9 cellular contexts compared by ENCODE assay signal in genomic region chr1:89566761-89567174, GRCh38. TPM values are rescaled to one million over a fixed set of nuclear protein-coding genes. Genes with fewer than 3 reads are reported as not detected.
DNase-seq lines count a peak whose midpoint lies in the region; ATAC-seq and TF ChIP-seq lines count a peak whose summit lies in the region.
"Had no signal": no experiment of that assay in that cellular context is flagged by ENCODE, and none has a peak within 500 bp of the region (broad histone marks: within the 10 kb centered on the region; RNA-seq: fewer than 3 reads in every experiment).

No MANE protein-coding gene starts in this region.

- TF ChIP-seq CTCF in astrocyte of the spinal cord (IDR thresholded peaks at IDR 0.05; ENCODE audit: low read depth, low read length) (no peak), SK-N-SH (IDR thresholded peaks at IDR 0.05) (no peak)

- H3K4me1 ChIP-seq in iPS-18a (ENCODE audit: control insufficient read depth, low read depth, low read length) (peaks cover 38% of the 10 kb centered on the region), SK-N-SH (ENCODE audit: control insufficient read depth in 1 of 2, insufficient read depth in 2 of 2, low read depth in 1 of 2, low read length in 1 of 2) (peaks cover 9 to 27% of the 10 kb centered on the region in 2 experiments; a peak in 2 of 4 replicates)

- H3F3A ChIP-seq in SK-N-SH (replicated peaks; ENCODE audit: insufficient read depth) = peaks cover 4% of the 10 kb centered on the region

- H3K36me3 ChIP-seq in iPS-18a (ENCODE audit: control insufficient read depth, low read depth, low read length) = no peaks in the 10 kb centered on the region
- no peaks in the 10 kb centered on the region for H3K36me3 ChIP-seq in SK-N-SH (replicated peaks in 1 of 2; ENCODE audit: control insufficient read depth in 1 of 2, insufficient read depth in 2 of 2, low read length in 1 of 2)

- no peak overlapping the region for H3K4me2 ChIP-seq in SK-N-SH

- H3K9me3 ChIP-seq in iPS-18a (ENCODE audit: control insufficient read depth, low read depth, low read length) (no peaks in the 10 kb centered on the region), SK-N-SH (no peaks in the 10 kb centered on the region)

- H3K9me3 Mint-ChIP-seq in stimulated activated effector memory CD8-positive, alpha-beta T cell treated with anti-CD3 and anti-CD28 coated beads, Interleukin-12 subunit alpha, Interleukin-12 subunit beta, amount 100 ng/mL, for 72 hours = no peaks in the 10 kb centered on the region

- H3K9ac ChIP-seq in iPS-18a (ENCODE audit: low read length) (no peak overlapping the region), SK-N-SH (no peak overlapping the region)

- peaks cover 81% of the 10 kb centered on the region for H3K36me3 Mint-ChIP-seq in stimulated activated effector memory CD8-positive, alpha-beta T cell treated with anti-CD3 and anti-CD28 coated beads, Interleukin-12 subunit alpha, Interleukin-12 subunit beta, amount 100 ng/mL, for 72 hours

- no peak overlapping the region for H3K4me3 Mint-ChIP-seq in stimulated activated effector memory CD8-positive, alpha-beta T cell treated with anti-CD3 and anti-CD28 coated beads, Interleukin-12 subunit alpha, Interleukin-12 subunit beta, amount 100 ng/mL, for 72 hours

- DNase-seq in G401 (ENCODE audit: low spot score) (peak; percentile 12), astrocyte of the spinal cord (ENCODE audit: low read depth, low spot score) (peak; percentile 25), posterior vena cava (ENCODE audit: low spot score) (peak; percentile 82), ecto neural progenitor cell (ENCODE audit: low spot score) (no peak), SK-N-SH (no peak)
- no peak for DNase-seq in stimulated activated effector memory CD8-positive, alpha-beta T cell treated with anti-CD3 and anti-CD28 coated beads, Interleukin-12 subunit alpha, Interleukin-12 subunit beta, amount 100 ng/mL, for 72 hours (ENCODE audit: low spot score in 2 of 2)

- ATAC-seq in HG02973 (IDR thresholded peaks at IDR 0.05; ENCODE audit: unreplicated experiment) = no peak
- ATAC-seq in stimulated activated effector memory CD8-positive, alpha-beta T cell treated with anti-CD3 and anti-CD28 coated beads, Interleukin-12 subunit alpha, Interleukin-12 subunit beta, amount 100 ng/mL, for 72 hours = no peak
- ATAC-seq: Panc1 had no signal

- intact Hi-C loops in posterior vena cava (cut with DNase I) = no loop called here

- in situ Hi-C loops in G401 (cut with HindIII; ENCODE audit: low sequenced_read_pairs) (no loop called here), astrocyte of the spinal cord (cut with HindIII; ENCODE audit: low sequenced_read_pairs) (no loop called here)

- no peak for TF ChIP-seq EP300 in SK-N-SH (IDR thresholded peaks at IDR 0.05; ENCODE audit: borderline replicate concordance in 1 of 2, low read depth in 1 of 2, low read length in 1 of 2)

- H4K20me1 ChIP-seq in SK-N-SH (ENCODE audit: insufficient read depth) = no peaks in the 10 kb centered on the region

- H3K9me2 ChIP-seq in SK-N-SH = no peaks in the 10 kb centered on the region

- H3K4me3 ChIP-seq in astrocyte of the spinal cord (ENCODE audit: low read depth, low read length) (no peak overlapping the region), iPS-18a (ENCODE audit: low read length) (peak overlapping the region; percentile 13), SK-N-SH (ENCODE audit: low read depth in 2 of 2, low read length in 1 of 2) (no peak overlapping the region)

- TF ChIP-seq RAD21 in SK-N-SH (IDR thresholded peaks at IDR 0.05; ENCODE audit: low read length) = no peak

- peak overlapping the region; percentile 26 for H3K27ac ChIP-seq in iPS-18a (ENCODE audit: low read length)
- no peak overlapping the region for H3K27ac ChIP-seq in SK-N-SH (ENCODE audit: low read depth in 2 of 2, low read length in 1 of 2)

- H3K27me3 ChIP-seq in iPS-18a (ENCODE audit: control insufficient read depth, insufficient read depth, low read length) (no peaks in the 10 kb centered on the region), SK-N-SH (ENCODE audit: insufficient read depth) (no peaks in the 10 kb centered on the region)

- WGBS in SK-N-SH (ENCODE audit: low lambda C conversion rate) = 90% methylated on average over 6 of the region's 6 CpGs

- H3K79me2 ChIP-seq in SK-N-SH (ENCODE audit: insufficient read depth) = no peaks in the 10 kb centered on the region

- H3K4me1 Mint-ChIP-seq in stimulated activated effector memory CD8-positive, alpha-beta T cell treated with anti-CD3 and anti-CD28 coated beads, Interleukin-12 subunit alpha, Interleukin-12 subunit beta, amount 100 ng/mL, for 72 hours = peaks cover 12% of the 10 kb centered on the region

- CTCF ChIA-PET in SK-N-SH (lab: Yijun Ruan, JAX) = interaction anchor here (1.0 to 3.0 kb wide), 5 partner anchors 12 to 83 kb away, joined by 3 to 6 read pairs (median 4); no protein-coding TSS in a partner anchor

- POLR2A ChIA-PET in SK-N-SH (lab: Yijun Ruan, JAX) = no interaction called here

- no peak overlapping the region for H2AFZ ChIP-seq in SK-N-SH (ENCODE audit: low read depth)

- H3K27ac Mint-ChIP-seq in stimulated activated effector memory CD8-positive, alpha-beta T cell treated with anti-CD3 and anti-CD28 coated beads, Interleukin-12 subunit alpha, Interleukin-12 subunit beta, amount 100 ng/mL, for 72 hours = no peak overlapping the region

TF ChIP-seq in SK-N-SH, 30 proteins besides CTCF, POLR2A, EP300 and RAD21:
- TF ChIP-seq POLR2AphosphoS5 (IDR thresholded peaks at IDR 0.05; ENCODE audit: low read depth, low read length) (no peak), ZBTB33 (IDR thresholded peaks at IDR 0.05; ENCODE audit: borderline replicate concordance, low read depth) (no peak), NFIC (IDR thresholded peaks at IDR 0.05; ENCODE audit: borderline replicate concordance) (no peak), USF1 (IDR thresholded peaks at IDR 0.05; ENCODE audit: borderline replicate concordance, low read depth) (no peak), GATA2 (CRISPR knock-in tag; IDR thresholded peaks at IDR 0.05) (no peak), REST (IDR thresholded peaks at IDR 0.05; ENCODE audit: low read depth, low read length) (no peak), YY1 (IDR thresholded peaks at IDR 0.05; ENCODE audit: low read depth) (no peak), JUND (IDR thresholded peaks at IDR 0.05) (no peak), RXRA (IDR thresholded peaks at IDR 0.05; ENCODE audit: borderline replicate concordance, low read depth) (no peak)
TF ChIP-seq in SK-N-SH: peak in this region for 0.

RNA-seq across cellular contexts. Expression of gene LRRC8B, which starts 42.1 kb away (rescaled TPM):
- 10.0 and 15.6 TPM in 2 replicates for total RNA-seq in G401 (2014; rRNA removed; shearing (Covaris generic))
- total RNA-seq in posterior vena cava = 1 to 10 TPM; 6.0 to 9.9 TPM
- 3.7 and 5.2 TPM in 2 replicates for polyA plus RNA-seq in SK-N-SH (2012; rRNA removed)
- polyA plus RNA-seq in SK-N-SH (2012; cell fraction: cytosol; rRNA removed) = 4.5 and 5.8 TPM in 2 replicates
- polyA plus RNA-seq in SK-N-SH (2012; cell fraction: nucleus; rRNA removed) = 2.7 and 4.4 TPM in 2 replicates

Comparison
In these comparisons a context has a peak if more than half of its experiments do, and no peak if none do; other contexts are left out.
1. DNase-seq: peak in G401 (single experiment), astrocyte of the spinal cord (single experiment) and posterior vena cava (single experiment); none in ecto neural progenitor cell (single experiment), stimulated activated effector memory CD8-positive, alpha-beta T cell treated with anti-CD3 and anti-CD28 coated beads, Interleukin-12 subunit alpha, Interleukin-12 subunit beta, amount 100 ng/mL, for 72 hours (0 of 2) and SK-N-SH (single experiment).